In the genomic region with DNA sequence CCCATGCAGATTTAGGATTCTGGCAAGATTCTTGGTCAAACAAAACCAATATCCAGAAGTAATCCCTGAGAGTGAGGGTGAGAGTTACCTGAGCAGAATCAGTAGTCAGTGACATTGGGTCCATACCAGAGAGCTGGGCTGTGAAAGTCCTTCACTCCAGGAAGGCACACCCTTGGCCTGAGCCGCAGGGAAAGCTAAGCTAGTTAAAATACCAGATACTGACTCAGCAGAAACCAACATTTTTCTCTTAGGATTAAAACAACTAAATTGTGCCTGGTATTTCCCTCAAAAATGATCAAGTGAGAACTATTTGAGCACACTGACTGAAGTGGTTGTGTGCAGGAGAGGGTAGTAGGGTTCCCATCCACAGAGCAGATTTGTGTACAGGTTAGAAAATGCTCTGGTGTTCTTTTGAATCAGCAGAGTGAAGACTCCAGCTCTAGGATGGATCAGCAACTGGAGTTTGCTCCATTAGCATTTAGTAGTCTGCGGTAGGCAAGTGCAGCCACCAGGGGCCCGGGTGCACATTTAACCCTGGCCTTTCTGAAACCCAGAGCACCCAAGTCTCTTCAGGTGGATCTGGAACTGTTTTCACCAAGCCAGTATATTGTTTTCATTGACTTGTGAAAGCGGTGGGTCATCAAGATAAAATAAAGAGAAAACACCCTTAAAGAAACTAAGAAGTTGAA, we compare ENCODE assay signal across 15 cellular contexts.
DNase-seq lines count a peak whose midpoint lies in the region; ATAC-seq, FAIRE-seq and TF ChIP-seq lines count a peak whose summit lies in the region.
"Had no signal": no experiment of that assay in that cellular context is flagged by ENCODE, and none has a peak within 500 bp of the region (broad histone marks: within the 10 kb centered on the region; RNA-seq: fewer than 3 reads in every experiment).

No MANE protein-coding gene starts in this region.

- no peak for FAIRE-seq in D721Med (lab: Jason Lieb, UNC)
- FAIRE-seq: small intestine had no signal

- H3K36me3 ChIP-seq in H7 (replicated peaks; ENCODE audit: control insufficient read depth, insufficient read depth, low read length) = no peaks in the 10 kb centered on the region
- H3K36me3 ChIP-seq in left lung = no peaks in the 10 kb centered on the region
- H3K36me3 ChIP-seq: BLaER1 treated with 17β-estradiol and CSF1 and Interleukin-3, amounts not matched to agents 10 nM and 100 nM had no signal

- H3K4me3 ChIP-seq in H7 (ENCODE audit: insufficient read depth, low read depth, low read length) = no peak overlapping the region
- H3K4me3 ChIP-seq in astrocyte of the spinal cord (ENCODE audit: low read depth, low read length) = no peak overlapping the region
- H3K4me3 ChIP-seq in left lung = no peak overlapping the region
- H3K4me3 ChIP-seq: BLaER1 treated with 17β-estradiol and CSF1 and Interleukin-3, amounts not matched to agents 10 nM and 100 nM; mucosa of descending colon had no signal

- DNase-seq in A172 (ENCODE audit: low spot score) = peak; percentile 30
- peak; percentile 71 for DNase-seq in H7
- DNase-seq in astrocyte of the spinal cord (ENCODE audit: low read depth, low spot score) = no peak
- DNase-seq in left lung = no peak
- no peak for DNase-seq in D721Med (ENCODE audit: insufficient read length, low spot score)
- DNase-seq: cortex of kidney; mucosa of descending colon; NCI-H446; SIG-M5; small intestine; stimulated activated CD8-positive, alpha-beta memory T cell treated with anti-CD3 and anti-CD28 coated beads, Interleukin-4, amount 100 ng/mL, for 48 hours had no signal

- no peaks in the 10 kb centered on the region for H3K9me3 ChIP-seq in left lung
- H3K9me3 ChIP-seq: mucosa of descending colon had no signal

- H3K27ac ChIP-seq in left lung = no peak overlapping the region
- H3K27ac ChIP-seq: BLaER1 treated with 17β-estradiol and CSF1 and Interleukin-3, amounts not matched to agents 10 nM and 100 nM had no signal

- TF ChIP-seq CTCF in astrocyte of the spinal cord (IDR thresholded peaks at IDR 0.05; ENCODE audit: low read depth, low read length) (peak; percentile 7), left lung (IDR thresholded peaks at IDR 0.05) (no peak), D721Med (IDR thresholded peaks at IDR 0.05; ENCODE audit: insufficient read depth, missing control alignments) (no peak)

- H3K4me1 ChIP-seq in left lung = no peaks in the 10 kb centered on the region

- intact Hi-C loops in left lung (cut with DNase I) = no loop called here

- in situ Hi-C loops in astrocyte of the spinal cord (cut with HindIII; ENCODE audit: low sequenced_read_pairs) = no loop called here

- ATAC-seq in left lung (peak; percentile 90), GM19467 (IDR thresholded peaks at IDR 0.05; ENCODE audit: unreplicated experiment) (no peak), HG02885 (IDR thresholded peaks at IDR 0.05; ENCODE audit: poor library complexity, unreplicated experiment) (no peak), GM21528 (IDR thresholded peaks at IDR 0.05; ENCODE audit: low FRiP score, unreplicated experiment) (no peak)
- ATAC-seq: mucosa of descending colon had no signal

- no peaks in the 10 kb centered on the region for H3K27me3 ChIP-seq in H7 (ENCODE audit: control insufficient read depth, insufficient read depth, low read length)
- peaks cover 0 to 3% of the 10 kb centered on the region in 2 donors for H3K27me3 ChIP-seq in left lung
- H3K27me3 ChIP-seq: BLaER1 treated with 17β-estradiol and CSF1 and Interleukin-3, amounts not matched to agents 10 nM and 100 nM had no signal

Comparison
In these comparisons a context has a peak if more than half of its experiments do, and no peak if none do; other contexts are left out.
1. DNase-seq: peak in A172 (single experiment) and H7 (single experiment); none in astrocyte of the spinal cord (single experiment), left lung (0 of 2) and D721Med (single experiment).